Comparison of ENCODE assay signal across 18 cellular contexts in the genomic region with DNA sequence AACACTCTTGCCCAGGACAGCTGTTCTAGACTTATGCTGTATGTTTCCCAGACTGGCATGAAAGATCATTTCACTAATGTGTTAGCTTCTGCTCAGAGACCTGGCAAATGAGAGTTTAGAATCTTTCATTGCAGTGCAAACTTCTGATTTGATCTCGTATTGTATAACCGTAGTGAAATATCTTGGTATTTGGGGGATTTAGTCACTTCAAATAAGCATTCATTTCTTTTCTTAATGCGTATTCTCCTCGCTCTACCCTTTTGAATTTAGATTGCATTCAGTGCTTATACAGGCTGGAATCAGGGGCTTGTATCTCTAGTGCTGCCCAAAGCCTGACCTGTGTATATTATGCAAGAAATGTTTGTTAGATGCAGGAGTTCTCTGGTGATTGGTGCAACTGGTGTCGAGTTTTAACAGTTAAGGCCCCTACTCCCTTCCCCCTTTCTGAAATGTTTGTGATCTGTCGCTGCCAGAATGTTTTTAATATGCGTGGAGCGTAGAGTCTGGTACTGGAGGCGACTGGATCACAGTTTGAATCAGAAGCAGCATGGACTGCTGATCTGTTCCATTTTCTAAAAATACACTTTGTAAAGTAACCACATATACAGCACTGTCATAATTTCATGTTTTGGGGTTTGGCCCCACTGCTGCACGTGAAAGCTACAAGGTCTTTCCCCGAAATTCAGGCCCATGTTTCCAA.
DNase-seq lines count a peak whose midpoint lies in the region; ATAC-seq and TF ChIP-seq lines count a peak whose summit lies in the region.
"Had no signal": no experiment of that assay in that cellular context is flagged by ENCODE, and none has a peak within 500 bp of the region (broad histone marks: within the 10 kb centered on the region; RNA-seq: fewer than 3 reads in every experiment).

No MANE protein-coding gene starts in this region.

- H3K27me3 ChIP-seq in right cardiac atrium (ENCODE audit: control insufficient read depth, insufficient read depth) = no peaks in the 10 kb centered on the region
- no peaks in the 10 kb centered on the region for H3K27me3 ChIP-seq in skeletal muscle tissue (ENCODE audit: control insufficient read depth in 3 of 3, insufficient read depth in 3 of 3, low read length in 3 of 3)
- no peaks in the 10 kb centered on the region for H3K27me3 ChIP-seq in breast epithelium
- H3K27me3 ChIP-seq: brain microvascular endothelial cell had no signal

- DNase-seq in Right ventricle myocardium superior = no peak
- DNase-seq in left ventricle myocardium superior = no peak
- DNase-seq in activated naive CD8-positive, alpha-beta T cell treated with anti-CD3 and anti-CD28 coated beads, Interleukin-2, amount 10 ng/mL, durations not matched to agents 7 days and 5 days = no peak
- DNase-seq in right cardiac atrium = no peak
- DNase-seq in activated gamma-delta T cell (lab: John Stamatoyannopoulos, UW) = no peak
- no peak for DNase-seq in breast epithelium (ENCODE audit: low spot score in 2 of 2)
- DNase-seq in ecto neural progenitor cell (ENCODE audit: low spot score) = no peak
- DNase-seq: activated naive CD4-positive, alpha-beta T cell; brain microvascular endothelial cell; effector CD8-positive, alpha-beta T cell; EL; NCI-H1436 treated with DMSO at 0.1 percent for 48 hours; NK-92 treated with Interleukin-12 subunit alpha and Interleukin-12 subunit beta, amount 100 ng/mL, for 24 hours had no signal

- H3K36me3 Mint-ChIP-seq in activated naive CD8-positive, alpha-beta T cell treated with anti-CD3 and anti-CD28 coated beads, Interleukin-2, amount 10 ng/mL, durations not matched to agents 7 days and 5 days = peaks cover 4% of the 10 kb centered on the region
- H3K36me3 Mint-ChIP-seq: naive B cell had no signal

- WGBS in right cardiac atrium = 78% methylated on average over 11 of the region's 11 CpGs

- H3K9ac ChIP-seq in skeletal muscle tissue (ENCODE audit: low read depth in 1 of 3, low read length in 3 of 3) = peak overlapping the region in 2 of 3 donors; percentile 35 to 70

- H3K4me1 ChIP-seq in right cardiac atrium (ENCODE audit: control insufficient read depth, insufficient read depth, low read length) = peaks cover 12% of the 10 kb centered on the region
- peaks cover 64 to 72% (median 68%) of the 10 kb centered on the region in 3 donors for H3K4me1 ChIP-seq in skeletal muscle tissue (ENCODE audit: control insufficient read depth in 3 of 3, insufficient read depth in 3 of 3, low read length in 3 of 3)
- H3K4me1 ChIP-seq in breast epithelium = no peaks in the 10 kb centered on the region

- H3K4me1 Mint-ChIP-seq in activated naive CD8-positive, alpha-beta T cell treated with anti-CD3 and anti-CD28 coated beads, Interleukin-2, amount 10 ng/mL, durations not matched to agents 7 days and 5 days = peaks cover 65% of the 10 kb centered on the region

- TF ChIP-seq POLR2A in breast epithelium (IDR thresholded peaks at IDR 0.05) = no peak

- H3K4me3 Mint-ChIP-seq in activated naive CD8-positive, alpha-beta T cell treated with anti-CD3 and anti-CD28 coated beads, Interleukin-2, amount 10 ng/mL, durations not matched to agents 7 days and 5 days = no peak overlapping the region

- peak overlapping the region; percentile 57 for H3K27ac Mint-ChIP-seq in activated naive CD8-positive, alpha-beta T cell treated with anti-CD3 and anti-CD28 coated beads, Interleukin-2, amount 10 ng/mL, durations not matched to agents 7 days and 5 days

- intact Hi-C loops in Right ventricle myocardium superior (cut with DNase I) = no loop called here
- intact Hi-C loops in left ventricle myocardium superior (cut with micrococcal nuclease) = no loop called here
- intact Hi-C loops in right cardiac atrium (cut with DNase I) = loop anchor here in 1 of 4 donors (10.0 kb wide), 1 partner anchor 386 kb away; a partner anchor contains a TSS
- intact Hi-C loops in breast epithelium (cut with DNase I; ENCODE audit: low total_unique reads) = no loop called here

- peaks cover 0 to 3% (median 1%) of the 10 kb centered on the region in 3 donors for H3K36me3 ChIP-seq in skeletal muscle tissue (ENCODE audit: control insufficient read depth in 3 of 3, insufficient read depth in 3 of 3, low read length in 3 of 3)
- H3K36me3 ChIP-seq in breast epithelium = no peaks in the 10 kb centered on the region
- H3K36me3 ChIP-seq: brain microvascular endothelial cell, HAP-1 had no signal

- ATAC-seq in Right ventricle myocardium superior (ENCODE audit: poor library complexity) (peak; percentile 5), left ventricle myocardium superior (no peak), right cardiac atrium (no peak)
- no peak for ATAC-seq in activated naive CD8-positive, alpha-beta T cell treated with anti-CD3 and anti-CD28 coated beads, Interleukin-2, amount 10 ng/mL, durations not matched to agents 7 days and 5 days (ENCODE audit: low read depth)
- ATAC-seq: A549; activated CD4-positive, CD25-positive, alpha-beta regulatory T cell treated with anti-CD3 and anti-CD28 coated beads, Interleukin-2, amount 50 U/mL, for 24 hours had no signal

- POLR2A ChIA-PET in activated naive CD8-positive, alpha-beta T cell treated with anti-CD3 and anti-CD28 coated beads, Interleukin-2, amount 10 ng/mL, durations not matched to agents 7 days and 5 days (lab: Charles Lee) = interaction anchor here (2.8 kb wide), 1 partner anchor 385 kb away, joined by 18 read pairs; a partner anchor contains a TSS

- H3K27ac ChIP-seq in right cardiac atrium (ENCODE audit: low read length) (peak overlapping the region; percentile 67), skeletal muscle tissue (ENCODE audit: low read depth, low read length) (peak overlapping the region; percentile 61), breast epithelium (no peak overlapping the region)
- H3K27ac ChIP-seq: A549, brain microvascular endothelial cell had no signal

- H3K9me3 Mint-ChIP-seq in activated naive CD8-positive, alpha-beta T cell treated with anti-CD3 and anti-CD28 coated beads, Interleukin-2, amount 10 ng/mL, durations not matched to agents 7 days and 5 days = no peaks in the 10 kb centered on the region
- H3K9me3 Mint-ChIP-seq: naive B cell had no signal

- H3K9me3 ChIP-seq in right cardiac atrium (ENCODE audit: control insufficient read depth, low read length) (no peaks in the 10 kb centered on the region), skeletal muscle tissue (ENCODE audit: control insufficient read depth in 3 of 3, low read length in 3 of 3) (no peaks in the 10 kb centered on the region), breast epithelium (no peaks in the 10 kb centered on the region)
- H3K9me3 ChIP-seq: A549, HAP-1 had no signal

- no peak overlapping the region for H3K4me3 ChIP-seq in right cardiac atrium (ENCODE audit: low read length)
- no peak overlapping the region for H3K4me3 ChIP-seq in skeletal muscle tissue (ENCODE audit: low read length in 3 of 3)
- no peak overlapping the region for H3K4me3 ChIP-seq in breast epithelium
- H3K4me3 ChIP-seq: A549, HAP-1 had no signal

- no peak for TF ChIP-seq CTCF in breast epithelium (IDR thresholded peaks at IDR 0.05)

- no peaks in the 10 kb centered on the region for H3K27me3 Mint-ChIP-seq in activated naive CD8-positive, alpha-beta T cell treated with anti-CD3 and anti-CD28 coated beads, Interleukin-2, amount 10 ng/mL, durations not matched to agents 7 days and 5 days

Comparison
In these comparisons a context has a peak if more than half of its experiments do, and no peak if none do; other contexts are left out.
1. H3K27ac ChIP-seq: peak in right cardiac atrium (single experiment) and skeletal muscle tissue (single experiment); none in breast epithelium (0 of 2).